9 cellular contexts compared by ENCODE assay signal in the genomic region with DNA sequence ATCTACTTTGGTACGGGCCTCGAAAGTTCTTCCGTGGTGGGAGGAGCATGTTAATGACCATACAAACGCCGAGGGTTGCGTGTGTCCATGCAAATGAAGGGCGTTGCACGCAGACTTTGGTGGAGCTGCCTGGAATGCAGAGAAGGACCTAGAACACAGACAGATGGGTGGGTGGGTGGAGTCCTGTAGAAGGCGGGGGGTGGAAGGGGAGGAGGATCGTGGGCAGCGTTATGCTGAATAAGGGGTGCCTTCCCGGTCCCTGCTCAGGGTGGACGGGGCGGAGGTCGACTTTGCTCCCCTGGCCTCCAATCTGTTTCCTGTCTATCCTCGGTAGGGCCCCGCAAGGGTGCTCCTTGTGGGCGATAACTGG. TPM values are rescaled to one million over a fixed set of nuclear protein-coding genes. Genes with fewer than 3 reads are reported as not detected.
DNase-seq lines count a peak whose midpoint lies in the region; ATAC-seq and TF ChIP-seq lines count a peak whose summit lies in the region.
"Had no signal": no experiment of that assay in that cellular context is flagged by ENCODE, and none has a peak within 500 bp of the region (broad histone marks: within the 10 kb centered on the region; RNA-seq: fewer than 3 reads in every experiment).

No MANE protein-coding gene starts in this region.

- CTCF ChIA-PET in PC-3 (lab: Charles Lee), result no interaction called here

- no peak for TF ChIP-seq CTCF in PC-3 (conservative IDR thresholded peaks at IDR 0.05; ENCODE audit: low read depth, low read length)
- TF ChIP-seq CTCF in esophagus squamous epithelium (IDR thresholded peaks at IDR 0.05), result no peak

- no peak overlapping the region for H3K9ac ChIP-seq in PC-3 (ENCODE audit: low read length)

- peaks cover 14% of the 10 kb centered on the region for H3K36me3 Mint-ChIP-seq in T-helper 2 cell treated with Interferon-gamma antibody and Interleukin-4, amounts not matched to agents 5 μg/mL and 100 μg/mL, for 36 hours (ENCODE audit: low read depth)

- peaks cover 10% of the 10 kb centered on the region; the same call in 1 of the 2 replicates for H3K79me2 ChIP-seq in PC-3 (ENCODE audit: low read length)

- no peak overlapping the region for H3K27ac ChIP-seq in PC-3 (ENCODE audit: low read length)
- H3K27ac ChIP-seq in esophagus squamous epithelium, result peak overlapping the region in 3 of 4 donors; percentile 52 to 85 (median 67)

- peak overlapping the region; percentile 85 for H3K4me3 ChIP-seq in PC-3 (ENCODE audit: low read length)
- H3K4me3 ChIP-seq in esophagus squamous epithelium, result peak overlapping the region in 3 of 4 donors; percentile 63 to 81 (median 81)

- WGBS in esophagus squamous epithelium, 2 donors, result 10 to 20% methylated on average over 8 to 13 of the region's 18 CpGs

- H3K27me3 ChIP-seq in PC-3 (ENCODE audit: low read length) (no peaks in the 10 kb centered on the region), esophagus squamous epithelium (peaks cover 13 to 53% (median 39%) of the 10 kb centered on the region in 4 donors)

- H3F3A ChIP-seq in PC-3 (ENCODE audit: low read length, unreplicated experiment), result no peaks in the 10 kb centered on the region

- no peaks in the 10 kb centered on the region for H3K9me3 ChIP-seq in PC-3 (ENCODE audit: low read length)
- no peaks in the 10 kb centered on the region for H3K9me3 ChIP-seq in esophagus squamous epithelium

- no peaks in the 10 kb centered on the region for H3K9me2 ChIP-seq in PC-3 (replicated peaks; ENCODE audit: low read length)

- H3K4me2 ChIP-seq in PC-3 (ENCODE audit: low read length), result peak overlapping the region; percentile 90

- intact Hi-C loops in PC-3 (cut with micrococcal nuclease), result loop anchor here (10.0 kb wide), 1 partner anchor 64 kb away; no protein-coding TSS in a partner anchor
- intact Hi-C loops in esophagus squamous epithelium (cut with DNase I), result no loop called here

- peak overlapping the region; percentile 72 for H3K4me3 Mint-ChIP-seq in T-helper 2 cell treated with Interferon-gamma antibody and Interleukin-4, amounts not matched to agents 5 μg/mL and 100 μg/mL, for 36 hours
- peak overlapping the region; percentile 77 to 82 for H3K4me3 Mint-ChIP-seq in stimulated activated naive CD8-positive, alpha-beta T cell treated with anti-CD3 and anti-CD28 coated beads, Interleukin-15, amount 100 ng/mL, for 72 hours

- POLR2A ChIA-PET in PC-3 (lab: Charles Lee; ENCODE audit: unreplicated experiment), result no interaction called here

- H2AFZ ChIP-seq in PC-3 (ENCODE audit: low read length), result 0 out of 2 replicates have a peak overlapping the region, but pooled peaks have one; percentile 50

- H3K4me1 ChIP-seq in PC-3 (ENCODE audit: insufficient read depth, low read length), result peaks cover 22% of the 10 kb centered on the region; the same call in 1 of the 2 replicates
- peaks cover 40 to 81% (median 56%) of the 10 kb centered on the region in 3 donors for H3K4me1 ChIP-seq in esophagus squamous epithelium

- no peaks in the 10 kb centered on the region for H3K36me3 ChIP-seq in PC-3 (ENCODE audit: low read depth, low read length)
- no peaks in the 10 kb centered on the region for H3K36me3 ChIP-seq in esophagus squamous epithelium

- BruUV-seq in PC-3 (replicated peaks; lab: Mats Ljungman, UMichigan), result no TSS peak

- ATAC-seq in PC-3, result no peak
- no peak for ATAC-seq in stimulated activated naive CD8-positive, alpha-beta T cell treated with anti-CD3 and anti-CD28 coated beads, Interleukin-15, amount 100 ng/mL, for 72 hours
- no peak for ATAC-seq in HG02763 (IDR thresholded peaks at IDR 0.05; ENCODE audit: unreplicated experiment)
- no peak for ATAC-seq in GM19452 (IDR thresholded peaks at IDR 0.05; ENCODE audit: unreplicated experiment)

- DNase-seq in T-helper 2 cell treated with Interferon-gamma antibody and Interleukin-4, amounts not matched to agents 5 μg/mL and 100 μg/mL, for 36 hours (ENCODE audit: low spot score), result no peak
- no peak for DNase-seq in T-helper 2 cell
- DNase-seq in PC-3, result no peak
- DNase-seq in esophagus squamous epithelium (lab: John Stamatoyannopoulos, UW), result no peak
- no peak for DNase-seq in stimulated activated naive CD8-positive, alpha-beta T cell treated with anti-CD3 and anti-CD28 coated beads, Interleukin-15, amount 100 ng/mL, for 72 hours
- no peak for DNase-seq in NCI-H510A (lab: John Stamatoyannopoulos, UW)

- no peaks in the 10 kb centered on the region for H3K9me3 Mint-ChIP-seq in T-helper 2 cell treated with Interferon-gamma antibody and Interleukin-4, amounts not matched to agents 5 μg/mL and 100 μg/mL, for 36 hours
- H3K9me3 Mint-ChIP-seq in stimulated activated naive CD8-positive, alpha-beta T cell treated with anti-CD3 and anti-CD28 coated beads, Interleukin-15, amount 100 ng/mL, for 72 hours, result no peaks in the 10 kb centered on the region

- peaks cover 12% of the 10 kb centered on the region for H4K20me1 ChIP-seq in PC-3 (ENCODE audit: low read length)

- peaks cover 17% of the 10 kb centered on the region for H3K4me1 Mint-ChIP-seq in T-helper 2 cell treated with Interferon-gamma antibody and Interleukin-4, amounts not matched to agents 5 μg/mL and 100 μg/mL, for 36 hours (ENCODE audit: low read depth)
- H3K4me1 Mint-ChIP-seq in stimulated activated naive CD8-positive, alpha-beta T cell treated with anti-CD3 and anti-CD28 coated beads, Interleukin-15, amount 100 ng/mL, for 72 hours, result peaks cover 65% of the 10 kb centered on the region

- TF ChIP-seq POLR2A in esophagus squamous epithelium (IDR thresholded peaks at IDR 0.05), result no peak

- H3K27ac Mint-ChIP-seq in T-helper 2 cell treated with Interferon-gamma antibody and Interleukin-4, amounts not matched to agents 5 μg/mL and 100 μg/mL, for 36 hours, result peak overlapping the region; percentile 47
- H3K27ac Mint-ChIP-seq in stimulated activated naive CD8-positive, alpha-beta T cell treated with anti-CD3 and anti-CD28 coated beads, Interleukin-15, amount 100 ng/mL, for 72 hours, result peak overlapping the region in 1 of 2 donors; percentile 91

- peaks cover 24% of the 10 kb centered on the region for H3K27me3 Mint-ChIP-seq in T-helper 2 cell treated with Interferon-gamma antibody and Interleukin-4, amounts not matched to agents 5 μg/mL and 100 μg/mL, for 36 hours (ENCODE audit: low read depth)
- peaks cover 49% of the 10 kb centered on the region for H3K27me3 Mint-ChIP-seq in stimulated activated naive CD8-positive, alpha-beta T cell treated with anti-CD3 and anti-CD28 coated beads, Interleukin-15, amount 100 ng/mL, for 72 hours

RNA-seq across cellular contexts. Expression of gene PAQR4, which starts 0.8 kb away (rescaled TPM):
- total RNA-seq in PC-3 (2014; rRNA removed), result 37.9 and 45.0 TPM in 2 replicates
- total RNA-seq in esophagus squamous epithelium, result 10 to 100 TPM in 1 of 4 donors, 1 to 10 TPM in 3; 2.9 to 18.8 (median 8.0) TPM

RNA-seq across cellular contexts. Expression of gene KREMEN2, which starts 4.3 kb away (rescaled TPM):
- total RNA-seq in PC-3 (2014; rRNA removed) (3.6 and 7.1 TPM in 2 replicates), esophagus squamous epithelium (1 to 10 TPM in 2 of 4 donors, under 1 TPM in 1, not detected in 1; 0.19 to 3.9 (median 2.1) TPM)
- total RNA-seq: sciatic nerve had no signal

RNA-seq across cellular contexts. Expression of gene PKMYT1, which starts 11.9 kb away (rescaled TPM):
- total RNA-seq in PC-3 (2014; rRNA removed) (51.9 and 109 TPM in 2 replicates), esophagus squamous epithelium (10 to 100 TPM in 3 of 4 donors, 1 to 10 TPM in 1; 4.2 to 33.1 (median 13.0) TPM)

RNA-seq across cellular contexts. Expression of gene CLDN9, which starts 44.4 kb away (rescaled TPM):
- total RNA-seq in PC-3 (2014; rRNA removed) (0.33 and 1.2 TPM in 2 replicates), esophagus squamous epithelium (not detected)

RNA-seq across cellular contexts. Expression of gene CLDN6, which starts 49.6 kb away (rescaled TPM):
- total RNA-seq in PC-3 (2014; rRNA removed) (not detected in 2 replicates), esophagus squamous epithelium (not detected)
- total RNA-seq: sciatic nerve had no signal
